In the genomic region with DNA sequence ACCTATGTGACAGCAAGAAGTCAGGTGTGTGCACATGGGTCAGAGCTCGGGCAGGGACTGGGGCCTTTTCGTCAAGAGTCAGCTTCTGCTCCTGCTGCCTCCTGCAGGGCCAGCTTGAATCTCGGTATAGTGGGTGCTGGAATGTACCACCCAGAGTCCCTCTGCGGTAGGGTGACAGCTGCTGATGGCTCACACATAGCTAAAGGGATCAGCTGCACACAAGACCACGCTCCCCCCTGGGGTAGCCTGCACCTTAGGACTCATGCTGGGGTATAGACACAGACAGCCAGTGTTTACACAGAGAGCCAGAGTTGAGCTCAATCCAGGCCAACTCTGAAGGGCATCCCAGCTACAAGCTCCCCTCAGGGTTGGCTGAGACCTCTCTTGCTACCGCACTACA, we compare ENCODE assay signal across 19 cellular contexts. TPM values are rescaled to one million over a fixed set of nuclear protein-coding genes. Genes with fewer than 3 reads are reported as not detected.
"Had no signal": no experiment of that assay in that cellular context is flagged by ENCODE, and none has a peak within 500 bp of the region (broad histone marks: within the 10 kb centered on the region; RNA-seq: fewer than 3 reads in every experiment).

No MANE protein-coding gene starts in this region.

- H3K36me3 ChIP-seq: thoracic aorta had no signal

- H3K4me3 ChIP-seq: lung, skin epidermis, thoracic aorta had no signal

- DNase-seq: cerebellar nuclear complex; dermis blood vessel endothelial cell; endodermal cell; erythroblast; foreskin keratinocyte; immature natural killer cell; left cardiac atrium; left ventricle myocardium superior; mesenchymal stem cell; naive thymus-derived CD8-positive, alpha-beta T cell; stimulated activated CD4-positive, alpha-beta T cell treated with anti-CD3 and anti-CD28 coated beads, Interleukin-2, amount 100 ng/mL, for 24 hours; stimulated activated CD4-positive, alpha-beta T cell treated with anti-CD3 and anti-CD28 coated beads, Interleukin-4, amount 100 ng/mL, for 4 hours; stimulated activated naive B cell treated with anti-CD40 and anti-IgM and Interleukin-4, amounts not matched to agents 10 μg/mL and 1 μg/mL and 100 μg/mL, for 72 hours; stimulated activated naive CD8-positive, alpha-beta T cell treated with anti-CD3 and anti-CD28 coated beads, Interleukin-15, amount 100 ng/mL, for 72 hours; trophoblast cell had no signal

- ATAC-seq: foreskin keratinocyte; left cardiac atrium; left ventricle myocardium superior; naive thymus-derived CD8-positive, alpha-beta T cell; sciatic nerve; stimulated activated naive B cell treated with anti-CD40 and anti-IgM and Interleukin-4, amounts not matched to agents 10 μg/mL and 1 μg/mL and 100 μg/mL, for 72 hours; stimulated activated naive CD8-positive, alpha-beta T cell treated with anti-CD3 and anti-CD28 coated beads, Interleukin-15, amount 100 ng/mL, for 72 hours had no signal

- H3K4me1 ChIP-seq: foreskin keratinocyte had no signal

- H3K27ac ChIP-seq: foreskin keratinocyte, skin epidermis had no signal

- H3K9me3 ChIP-seq: thoracic aorta had no signal

RNA-seq across cellular contexts. Expression of a gene that starts 14.0 kb away (rescaled TPM):
- total RNA-seq: naive thymus-derived CD8-positive, alpha-beta T cell had no signal
- polyA plus RNA-seq: naive thymus-derived CD8-positive, alpha-beta T cell had no signal
